Comparison of ENCODE assay signal across 1 cellular context in genomic region chr19:3614858-3615505, GRCh38.
TF ChIP-seq lines count a peak whose summit lies in the region.

No MANE protein-coding gene starts in this region.

TF ChIP-seq in H1, 55 proteins besides CTCF, POLR2A, EP300 and RAD21:
- TF ChIP-seq SP1 (IDR thresholded peaks at IDR 0.05; ENCODE audit: low read depth, low read length) (no peak), CEBPB (IDR thresholded peaks at IDR 0.05; ENCODE audit: low read depth, low read length) (no peak), EGR1 (IDR thresholded peaks at IDR 0.05; ENCODE audit: borderline replicate concordance, low read depth, low read length) (no peak), SIRT6 (IDR thresholded peaks at IDR 0.05; ENCODE audit: low read length) (no peak), PHF8 (conservative IDR thresholded peaks at IDR 0.05; ENCODE audit: low read depth, low read length) (no peak), ATF3 (IDR thresholded peaks at IDR 0.05; ENCODE audit: insufficient read depth, low read depth, low read length) (no peak), SAP30 (IDR thresholded peaks at IDR 0.05; ENCODE audit: insufficient read depth, insufficient replicate concordance, low read length) (no peak), CHD2 (IDR thresholded peaks at IDR 0.05; ENCODE audit: low read length) (no peak), NANOG (IDR thresholded peaks at IDR 0.05; ENCODE audit: insufficient read depth, low read depth, low read length, poor library complexity, severe bottlenecking) (no peak)
